Comparison of ENCODE assay signal across 1 cellular context in the genomic region with DNA sequence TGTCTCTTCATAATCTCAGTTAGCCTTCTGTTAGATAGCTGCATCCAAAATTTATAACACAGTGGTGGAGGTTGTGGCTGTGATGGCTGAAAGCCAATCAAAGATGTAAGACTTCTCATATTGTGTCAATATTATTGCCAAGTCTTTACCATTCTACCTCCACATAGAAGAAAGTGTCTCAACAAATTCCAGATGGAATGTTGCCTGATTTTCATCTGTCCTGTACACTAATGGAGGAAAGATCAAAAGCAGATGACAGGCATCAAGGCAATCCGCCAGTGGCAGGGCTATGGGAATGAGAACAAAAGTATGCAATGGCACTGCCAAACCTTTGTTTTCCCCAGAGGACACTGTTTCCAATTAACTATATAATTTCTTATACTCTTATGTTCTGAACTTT.
TF ChIP-seq lines count a peak whose summit lies in the region.

No MANE protein-coding gene starts in this region.

TF ChIP-seq in SK-N-SH treated with all-trans-retinoic acid at 6 μM for 48 hours, 23 proteins besides CTCF, POLR2A, EP300 and RAD21 (continued from another document):
- TF ChIP-seq TOX (CRISPR knock-in tag; IDR thresholded peaks at IDR 0.05; ENCODE audit: borderline replicate concordance) = no peak
- TF ChIP-seq, protein P1, sequence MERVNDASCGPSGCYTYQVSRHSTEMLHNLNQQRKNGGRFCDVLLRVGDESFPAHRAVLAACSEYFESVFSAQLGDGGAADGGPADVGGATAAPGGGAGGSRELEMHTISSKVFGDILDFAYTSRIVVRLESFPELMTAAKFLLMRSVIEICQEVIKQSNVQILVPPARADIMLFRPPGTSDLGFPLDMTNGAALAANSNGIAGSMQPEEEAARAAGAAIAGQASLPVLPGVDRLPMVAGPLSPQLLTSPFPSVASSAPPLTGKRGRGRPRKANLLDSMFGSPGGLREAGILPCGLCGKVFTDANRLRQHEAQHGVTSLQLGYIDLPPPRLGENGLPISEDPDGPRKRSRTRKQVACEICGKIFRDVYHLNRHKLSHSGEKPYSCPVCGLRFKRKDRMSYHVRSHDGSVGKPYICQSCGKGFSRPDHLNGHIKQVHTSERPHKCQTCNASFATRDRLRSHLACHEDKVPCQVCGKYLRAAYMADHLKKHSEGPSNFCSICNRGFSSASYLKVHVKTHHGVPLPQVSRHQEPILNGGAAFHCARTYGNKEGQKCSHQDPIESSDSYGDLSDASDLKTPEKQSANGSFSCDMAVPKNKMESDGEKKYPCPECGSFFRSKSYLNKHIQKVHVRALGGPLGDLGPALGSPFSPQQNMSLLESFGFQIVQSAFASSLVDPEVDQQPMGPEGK (CRISPR knock-in tag; IDR thresholded peaks at IDR 0.05; ENCODE audit: borderline replicate concordance) = no peak
- TF ChIP-seq, protein P2, sequence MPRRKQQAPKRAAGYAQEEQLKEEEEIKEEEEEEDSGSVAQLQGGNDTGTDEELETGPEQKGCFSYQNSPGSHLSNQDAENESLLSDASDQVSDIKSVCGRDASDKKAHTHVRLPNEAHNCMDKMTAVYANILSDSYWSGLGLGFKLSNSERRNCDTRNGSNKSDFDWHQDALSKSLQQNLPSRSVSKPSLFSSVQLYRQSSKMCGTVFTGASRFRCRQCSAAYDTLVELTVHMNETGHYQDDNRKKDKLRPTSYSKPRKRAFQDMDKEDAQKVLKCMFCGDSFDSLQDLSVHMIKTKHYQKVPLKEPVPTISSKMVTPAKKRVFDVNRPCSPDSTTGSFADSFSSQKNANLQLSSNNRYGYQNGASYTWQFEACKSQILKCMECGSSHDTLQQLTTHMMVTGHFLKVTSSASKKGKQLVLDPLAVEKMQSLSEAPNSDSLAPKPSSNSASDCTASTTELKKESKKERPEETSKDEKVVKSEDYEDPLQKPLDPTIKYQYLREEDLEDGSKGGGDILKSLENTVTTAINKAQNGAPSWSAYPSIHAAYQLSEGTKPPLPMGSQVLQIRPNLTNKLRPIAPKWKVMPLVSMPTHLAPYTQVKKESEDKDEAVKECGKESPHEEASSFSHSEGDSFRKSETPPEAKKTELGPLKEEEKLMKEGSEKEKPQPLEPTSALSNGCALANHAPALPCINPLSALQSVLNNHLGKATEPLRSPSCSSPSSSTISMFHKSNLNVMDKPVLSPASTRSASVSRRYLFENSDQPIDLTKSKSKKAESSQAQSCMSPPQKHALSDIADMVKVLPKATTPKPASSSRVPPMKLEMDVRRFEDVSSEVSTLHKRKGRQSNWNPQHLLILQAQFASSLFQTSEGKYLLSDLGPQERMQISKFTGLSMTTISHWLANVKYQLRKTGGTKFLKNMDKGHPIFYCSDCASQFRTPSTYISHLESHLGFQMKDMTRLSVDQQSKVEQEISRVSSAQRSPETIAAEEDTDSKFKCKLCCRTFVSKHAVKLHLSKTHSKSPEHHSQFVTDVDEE (CRISPR knock-in tag; IDR thresholded peaks at IDR 0.05) = peak; percentile 82
- TF ChIP-seq TCF4 (CRISPR knock-in tag; IDR thresholded peaks at IDR 0.05; ENCODE audit: borderline replicate concordance) = peak; percentile 81; the same call in 1 of the 2 replicates
